Comparison of ENCODE assay signal across 8 cellular contexts in genomic region chr22:35257321-35258143, GRCh38.
A peak's percentile ranks its signal among the peaks of the same experiment; 100 is the strongest.
DNase-seq lines count a peak whose midpoint lies in the region; ATAC-seq and TF ChIP-seq lines count a peak whose summit lies in the region.

A gene with protein sequence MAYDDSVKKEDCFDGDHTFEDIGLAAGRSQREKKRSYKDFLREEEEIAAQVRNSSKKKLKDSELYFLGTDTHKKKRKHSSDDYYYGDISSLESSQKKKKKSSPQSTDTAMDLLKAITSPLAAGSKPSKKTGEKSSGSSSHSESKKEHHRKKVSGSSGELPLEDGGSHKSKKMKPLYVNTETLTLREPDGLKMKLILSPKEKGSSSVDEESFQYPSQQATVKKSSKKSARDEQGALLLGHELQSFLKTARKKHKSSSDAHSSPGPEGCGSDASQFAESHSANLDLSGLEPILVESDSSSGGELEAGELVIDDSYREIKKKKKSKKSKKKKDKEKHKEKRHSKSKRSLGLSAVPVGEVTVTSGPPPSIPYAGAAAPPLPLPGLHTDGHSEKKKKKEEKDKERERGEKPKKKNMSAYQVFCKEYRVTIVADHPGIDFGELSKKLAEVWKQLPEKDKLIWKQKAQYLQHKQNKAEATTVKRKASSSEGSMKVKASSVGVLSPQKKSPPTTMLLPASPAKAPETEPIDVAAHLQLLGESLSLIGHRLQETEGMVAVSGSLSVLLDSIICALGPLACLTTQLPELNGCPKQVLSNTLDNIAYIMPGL (plus strand): TSS chr22:35257493. CDS start chr22:35262391, 4,898 bp downstream.

- peaks cover 7% of the 10 kb centered on the region for H3K4me1 ChIP-seq in HUES48 (ENCODE audit: control insufficient read depth, insufficient read depth, low read length)

- peak within 1 kb of the TSS; percentile 91 for H3K9ac ChIP-seq in HUES48 (ENCODE audit: low read depth, low read length)

- H3K36me3 ChIP-seq in HUES48 (ENCODE audit: control insufficient read depth, insufficient read depth, low read length), result peaks cover 15% of the 10 kb centered on the region

- H3K4me3 ChIP-seq in HUES48 (ENCODE audit: low read depth, low read length) (peak within 1 kb of the TSS; percentile 86), epithelial cell of esophagus (ENCODE audit: low read length) (peak within 1 kb of the TSS; percentile 77)

- no peaks in the 10 kb centered on the region for H3K27me3 ChIP-seq in HUES48 (ENCODE audit: control insufficient read depth, insufficient read depth, low read length)

- DNase-seq in DMS 273 (lab: John Stamatoyannopoulos, UW; ENCODE audit: unreplicated experiment), result peak; percentile 93
- peak; percentile 92 for DNase-seq in OCI-M1 (lab: John Stamatoyannopoulos, UW)
- peak; percentile 81 for DNase-seq in activated T-cell treated with anti-CD3 and anti-CD28 coated beads for 24 hours (ENCODE audit: low read depth)
- peak; percentile 90 for DNase-seq in epithelial cell of esophagus (ENCODE audit: low read depth)
- DNase-seq in middle frontal gyrus (ENCODE audit: extremely low spot score, low spot score), result peak; percentile 73
- peak; percentile 69 to 81 for DNase-seq in stimulated activated CD8-positive, alpha-beta memory T cell treated with anti-CD3 and anti-CD28 coated beads, Interleukin-2, amount 100 ng/mL, for 1 hour (ENCODE audit: low read depth in 2 of 2)

- no peaks in the 10 kb centered on the region for H3K9me3 ChIP-seq in HUES48 (ENCODE audit: control insufficient read depth, insufficient read depth, low read length)

- no peak for TF ChIP-seq CTCF in epithelial cell of esophagus (IDR thresholded peaks at IDR 0.05; ENCODE audit: insufficient read depth, low read depth, low read length, missing control alignments)

- peak; percentile 87 for ATAC-seq in GM21390 (IDR thresholded peaks at IDR 0.05; ENCODE audit: unreplicated experiment)

- H3K27ac ChIP-seq in HUES48 (ENCODE audit: low read depth, low read length), result peak within 1 kb of the TSS; percentile 96

Comparison
In these comparisons a context has a peak if more than half of its experiments do, and no peak if none do; other contexts are left out.
1. Peak in every context shown above with its lines: DNase-seq, ATAC-seq, H3K4me3 ChIP-seq and H3K27ac ChIP-seq.